Comparison of ENCODE assay signal across 8 cellular contexts in genomic region chr9:130770679-130771442, GRCh38.
DNase-seq lines count a peak whose midpoint lies in the region; ATAC-seq, FAIRE-seq and TF ChIP-seq lines count a peak whose summit lies in the region.

No MANE protein-coding gene starts in this region.

- DNase-seq in A549 (ENCODE audit: low read depth in 1 of 2, low spot score in 1 of 2), result peak; percentile 71 to 72
- peak; percentile 36 for DNase-seq in GM04504 (ENCODE audit: low read depth)
- DNase-seq in NCI-H146 treated with DMSO at 0.1 percent for 48 hours (lab: John Stamatoyannopoulos, UW; ENCODE audit: unreplicated experiment), result peak; percentile 55
- peak in 1 of 34 experiments; percentile 9 for DNase-seq in T-cell
- peak; percentile 88 for DNase-seq in fibroblast of pulmonary artery (ENCODE audit: low read depth)
- DNase-seq in osteoblast (ENCODE audit: insufficient read length, low spot score, missing footprints), result no peak
- no peak for DNase-seq in occipital lobe (lab: John Stamatoyannopoulos, UW)

- no peaks in the 10 kb centered on the region for H3K36me3 Mint-ChIP-seq in T-cell

- H3K9me3 ChIP-seq in A549, result peaks cover 12% of the 10 kb centered on the region; the same call in 1 of the 3 replicates
- H3K9me3 ChIP-seq in osteoblast (ENCODE audit: low read depth, low read length), result no peaks in the 10 kb centered on the region

- no peaks in the 10 kb centered on the region for H3K27me3 ChIP-seq in osteoblast (ENCODE audit: insufficient read depth, low read length)

- 54% methylated on average over 2 of the region's 2 CpGs for WGBS in A549 (ENCODE audit: missing lambda C conversion rate)

- peaks cover 87% of the 10 kb centered on the region for H3K79me2 ChIP-seq in osteoblast (ENCODE audit: insufficient read depth, low read length)

- peak; percentile 74 for FAIRE-seq in A549 (lab: Jason Lieb, UNC)

- peak; percentile 86 to 89 for TF ChIP-seq RAD21 in A549 (conservative IDR thresholded peaks at IDR 0.05 in 1 of 2, IDR thresholded peaks at IDR 0.05 in 1 of 2)

- H3K36me3 ChIP-seq in osteoblast (ENCODE audit: insufficient read depth, low read length), result no peaks in the 10 kb centered on the region

- H3K4me3 Mint-ChIP-seq in T-cell, result no peak overlapping the region

- POLR2A ChIA-PET in A549 (lab: Yijun Ruan, JAX), result interaction anchor here (0.6 to 0.8 kb wide), 2 partner anchors 63 to 95 kb away, joined by 3 read pairs; no protein-coding TSS in a partner anchor
- POLR2A ChIA-PET in T-cell (lab: Charles Lee), result no interaction called here

- ATAC-seq in A549 (peak; percentile 90 to 98), T-cell (replicated peaks in 1 of 4) (peak in 3 of 4 experiments; percentile 37 to 62 (median 41)), GM19395 (IDR thresholded peaks at IDR 0.05; ENCODE audit: unreplicated experiment) (no peak)

- H3K4me3 ChIP-seq in A549, result no peak overlapping the region
- H3K4me3 ChIP-seq in fibroblast of pulmonary artery (replicated peaks; ENCODE audit: low read depth, low read length), result no peak overlapping the region
- no peak overlapping the region for H3K4me3 ChIP-seq in osteoblast (ENCODE audit: insufficient read depth, low read length)

- peaks cover 33 to 43% (median 38%) of the 10 kb centered on the region in 3 donors for H3K4me1 Mint-ChIP-seq in T-cell

- no peak overlapping the region for H3K27ac Mint-ChIP-seq in T-cell

- H2AFZ ChIP-seq in osteoblast (ENCODE audit: low read length), result no peak overlapping the region

- TF ChIP-seq EP300 in A549 (IDR thresholded peaks at IDR 0.05), result no peak

- 0 out of 3 replicates have a peak, but pooled peaks cover 6% of the 10 kb centered on the region for H3K4me1 ChIP-seq in A549
- peaks cover 24% of the 10 kb centered on the region for H3K4me1 ChIP-seq in osteoblast (ENCODE audit: insufficient read depth, low read length)

- no peaks in the 10 kb centered on the region for H3K27me3 Mint-ChIP-seq in T-cell

- TF ChIP-seq POLR2A in A549 (IDR thresholded peaks at IDR 0.05; ENCODE audit: low read length), result no peak

- H3K27ac ChIP-seq in A549 (no peak overlapping the region), osteoblast (ENCODE audit: low read depth, low read length) (peak overlapping the region; percentile 62)

- no peaks in the 10 kb centered on the region for H4K20me1 ChIP-seq in osteoblast (ENCODE audit: insufficient read depth, low read length)

- H3K4me2 ChIP-seq in A549, result no peak overlapping the region
- no peak overlapping the region for H3K4me2 ChIP-seq in osteoblast (ENCODE audit: insufficient read depth, low read length)

- CTCF ChIA-PET in A549 (lab: Yijun Ruan, JAX), result interaction anchor here (0.6 to 25.0 kb wide), 41 partner anchors 9 to 344 kb away, joined by 3 to 454 read pairs (median 4); no protein-coding TSS in a partner anchor
- CTCF ChIA-PET in T-cell (lab: Charles Lee), result interaction anchor here (0.6 to 1.0 kb wide), 4 partner anchors 60 to 93 kb away, joined by 3 to 5 read pairs (median 5); no protein-coding TSS in a partner anchor

- TF ChIP-seq CTCF in A549 (IDR thresholded peaks at IDR 0.05) (peak; percentile 87), fibroblast of pulmonary artery (IDR thresholded peaks at IDR 0.05; ENCODE audit: low read length, missing control alignments) (peak; percentile 67), osteoblast (IDR thresholded peaks at IDR 0.05; ENCODE audit: extremely low read depth, low read depth, low read length) (peak; percentile 70)

- H3K9me3 Mint-ChIP-seq in T-cell, result peaks cover 0 to 5% (median 0%) of the 10 kb centered on the region in 3 donors

TF ChIP-seq in A549, 52 proteins besides CTCF, POLR2A, EP300 and RAD21:
- TF ChIP-seq RNF2 (IDR thresholded peaks at IDR 0.05; ENCODE audit: borderline replicate concordance, low read depth), result no peak
- peak; percentile 94 for TF ChIP-seq SMC3 (IDR thresholded peaks at IDR 0.05)

Comparison
In these comparisons a context has a peak if more than half of its experiments do, and no peak if none do; other contexts are left out.
1. DNase-seq: peak in A549 (2 of 2), GM04504 (single experiment), NCI-H146 treated with DMSO at 0.1 percent for 48 hours (single experiment) and fibroblast of pulmonary artery (single experiment); none in osteoblast (single experiment) and occipital lobe (single experiment).
2. Peak in every context shown above with its lines, with median percentiles within 50 percentile points of each other: CTCF ChIP-seq.